In genomic region chr4:105191621-105192210, GRCh38 we compare ENCODE assay signal across 9 cellular contexts. TPM values are rescaled to one million over a fixed set of nuclear protein-coding genes. Genes with fewer than 3 reads are reported as not detected.
A peak's percentile ranks its signal among the peaks of the same experiment; 100 is the strongest.
DNase-seq lines count a peak whose midpoint lies in the region; ATAC-seq, FAIRE-seq and TF ChIP-seq lines count a peak whose summit lies in the region.
"Had no signal": no experiment of that assay in that cellular context is flagged by ENCODE, and none has a peak within 500 bp of the region (broad histone marks: within the 10 kb centered on the region; RNA-seq: fewer than 3 reads in every experiment).

No MANE protein-coding gene starts in this region.

- no peak overlapping the region for H3K27ac Mint-ChIP-seq in GM23338

- H3K9me3 ChIP-seq in esophagus muscularis mucosa, result no peaks in the 10 kb centered on the region
- no peaks in the 10 kb centered on the region for H3K9me3 ChIP-seq in upper lobe of left lung

- no peaks in the 10 kb centered on the region for H3K27me3 Mint-ChIP-seq in GM23338 (ENCODE audit: insufficient read depth, low read depth, poor library complexity)

- no peak overlapping the region for H2AFZ ChIP-seq in GM23338

- no peaks in the 10 kb centered on the region for H3F3A ChIP-seq in GM23338 (replicated peaks; ENCODE audit: low read depth)

- H3K4me3 ChIP-seq in GM23338, result no peak overlapping the region
- H3K4me3 ChIP-seq in esophagus muscularis mucosa, result peak overlapping the region in 1 of 4 donors; percentile 10
- no peak overlapping the region for H3K4me3 ChIP-seq in upper lobe of left lung

- H3K4me1 Mint-ChIP-seq in GM23338, result peaks cover 7% of the 10 kb centered on the region; the same call in 2 of the 3 replicates

- FAIRE-seq in GM18507 (lab: Jason Lieb, UNC), result peak; percentile 84

- H3K9me3 Mint-ChIP-seq in GM23338, result no peaks in the 10 kb centered on the region

- H3K4me1 ChIP-seq in GM23338 (ENCODE audit: insufficient read depth), result peaks cover 7% of the 10 kb centered on the region; the same call in 1 of the 2 replicates
- peaks cover 36 to 49% (median 43%) of the 10 kb centered on the region in 4 donors for H3K4me1 ChIP-seq in esophagus muscularis mucosa
- peaks cover 29 to 45% (median 31%) of the 10 kb centered on the region in 4 donors for H3K4me1 ChIP-seq in upper lobe of left lung

- H4K20me1 ChIP-seq in GM23338 (replicated peaks; ENCODE audit: insufficient read depth), result no peaks in the 10 kb centered on the region

- TF ChIP-seq POLR2A in esophagus muscularis mucosa (IDR thresholded peaks at IDR 0.05; ENCODE audit: low read depth) (no peak), upper lobe of left lung (IDR thresholded peaks at IDR 0.05) (no peak)

- H3K36me3 ChIP-seq in GM23338 (ENCODE audit: insufficient read depth) (no peaks in the 10 kb centered on the region), esophagus muscularis mucosa (no peaks in the 10 kb centered on the region), upper lobe of left lung (peaks cover 0 to 4% (median 0%) of the 10 kb centered on the region in 4 donors)

- no peak overlapping the region for H3K4me3 Mint-ChIP-seq in GM23338

- 25% methylated on average over 3 of the region's 3 CpGs for WGBS in esophagus muscularis mucosa
- WGBS in upper lobe of left lung, 2 donors, result 40 to 43% methylated on average over 3 of the region's 3 CpGs

- no peak overlapping the region for H3K27ac ChIP-seq in GM23338 (ENCODE audit: low read depth)
- H3K27ac ChIP-seq in esophagus muscularis mucosa (replicated peaks in 1 of 4), result peak overlapping the region; percentile 45 to 52 (median 48)
- peak overlapping the region in 2 of 4 donors; percentile 44 to 60 for H3K27ac ChIP-seq in upper lobe of left lung

- DNase-seq in GM18507 (ENCODE audit: extremely low spot score, insufficient read length, low read depth) (no peak), GM23338 (ENCODE audit: low spot score) (peak; percentile 18), NCI-H2171 (lab: John Stamatoyannopoulos, UW) (peak; percentile 40), esophagus muscularis mucosa (ENCODE audit: extremely low spot score) (no peak), upper lobe of left lung (no peak), T1000 (lab: John Stamatoyannopoulos, UW) (no peak)

- no peaks in the 10 kb centered on the region for H3K9me2 ChIP-seq in GM23338 (ENCODE audit: insufficient read depth)

- TF ChIP-seq EP300 in esophagus muscularis mucosa (IDR thresholded peaks at IDR 0.05), result no peak
- TF ChIP-seq EP300 in upper lobe of left lung (IDR thresholded peaks at IDR 0.05), result peak in 1 of 4 donors; percentile 4

- ATAC-seq in GM23338, result no peak; the same call in 2 of the 3 replicates
- peak; percentile 26 to 68 for ATAC-seq in upper lobe of left lung (ENCODE audit: low FRiP score in 2 of 2)
- no peak for ATAC-seq in GM19324 (IDR thresholded peaks at IDR 0.05; ENCODE audit: low FRiP score, unreplicated experiment)
- no peak for ATAC-seq in GM19455 (IDR thresholded peaks at IDR 0.05; ENCODE audit: unreplicated experiment)
- ATAC-seq: Panc1 had no signal

- intact Hi-C loops in esophagus muscularis mucosa (cut with DNase I), result no loop called here

- no peak for TF ChIP-seq CTCF in GM23338 (conservative IDR thresholded peaks at IDR 0.05; ENCODE audit: low read depth in 2 of 2)
- no peak for TF ChIP-seq CTCF in esophagus muscularis mucosa (IDR thresholded peaks at IDR 0.05)
- TF ChIP-seq CTCF in upper lobe of left lung (IDR thresholded peaks at IDR 0.05), result no peak

- no peaks in the 10 kb centered on the region for H3K79me2 ChIP-seq in GM23338 (replicated peaks; ENCODE audit: insufficient read depth)

- H3K27me3 ChIP-seq in GM23338 (ENCODE audit: insufficient read depth), result no peaks in the 10 kb centered on the region
- H3K27me3 ChIP-seq in esophagus muscularis mucosa, result no peaks in the 10 kb centered on the region
- no peaks in the 10 kb centered on the region for H3K27me3 ChIP-seq in upper lobe of left lung

- no peaks in the 10 kb centered on the region for H3K36me3 Mint-ChIP-seq in GM23338 (ENCODE audit: low read depth)

- no peak overlapping the region for H3K4me2 ChIP-seq in GM23338

TF ChIP-seq in GM23338, 12 proteins besides CTCF, POLR2A, EP300 and RAD21 (continues in another document):
- TF ChIP-seq ZNF331 (CRISPR knock-in tag; IDR thresholded peaks at IDR 0.05; ENCODE audit: low read depth) (no peak), STAT1 (IDR thresholded peaks at IDR 0.05; ENCODE audit: unreplicated experiment) (no peak), ZNF462 (CRISPR knock-in tag; IDR thresholded peaks at IDR 0.05) (no peak), ETS1 (IDR thresholded peaks at IDR 0.05) (no peak), CREB1 (CRISPR knock-in tag; IDR thresholded peaks at IDR 0.05; ENCODE audit: low read depth) (no peak), POLR2AphosphoS5 (IDR thresholded peaks at IDR 0.05; ENCODE audit: low read depth) (no peak), EZH2 (IDR thresholded peaks at IDR 0.05; ENCODE audit: low read depth, unreplicated experiment) (no peak), EZH2phosphoT487 (IDR thresholded peaks at IDR 0.05; ENCODE audit: unreplicated experiment) (no peak), ZNF114 (CRISPR knock-in tag; IDR thresholded peaks at IDR 0.05) (no peak), NANOG (IDR thresholded peaks at IDR 0.05; ENCODE audit: borderline replicate concordance) (no peak)

RNA-seq across cellular contexts. Expression of gene TET2, which starts 45.0 kb away (rescaled TPM):
- total RNA-seq in GM23338 (2014; rRNA removed; shearing (Covaris generic)), result 1.8 and 2.2 TPM in 2 replicates
- polyA plus RNA-seq in GM23338 (2016; fragmentation: Nextera tagmentation; extraction: Ambion mirVana), result 0.97 and 1.2 TPM in 2 replicates
- total RNA-seq in esophagus muscularis mucosa (10 to 100 TPM; 22.0 to 31.5 (median 28.0) TPM), upper lobe of left lung (10 to 100 TPM; 25.1 to 41.9 (median 29.7) TPM)

Comparison
In these comparisons a context has a peak if more than half of its experiments do, and no peak if none do; other contexts are left out.
1. DNase-seq: peak in GM23338 (single experiment) and NCI-H2171 (single experiment); none in GM18507 (single experiment), esophagus muscularis mucosa (single experiment), upper lobe of left lung (0 of 2) and T1000 (single experiment).
2. ATAC-seq: peak in upper lobe of left lung (2 of 2); none in GM23338 (single experiment), GM19324 (single experiment) and GM19455 (single experiment).